In the genomic region with DNA sequence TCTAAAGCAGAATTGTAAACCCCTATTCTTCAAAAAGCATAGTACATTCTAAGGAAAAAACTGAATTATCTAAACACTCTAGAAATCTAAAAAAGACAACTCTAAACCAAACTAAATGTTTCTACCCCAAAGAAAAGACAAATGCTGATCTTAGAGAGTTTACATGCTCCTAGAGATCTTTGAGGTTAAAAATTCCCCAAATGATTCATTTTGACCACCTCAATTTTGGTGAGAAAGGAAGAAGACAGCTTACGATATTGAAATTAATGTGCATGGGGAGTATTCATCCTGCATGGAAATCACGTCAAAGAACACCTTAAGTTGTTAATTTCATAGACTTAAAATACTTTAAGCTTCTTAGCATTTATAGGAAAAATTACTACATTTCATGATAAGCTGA, we compare ENCODE assay signal across 25 cellular contexts.
"Had no signal": no experiment of that assay in that cellular context is flagged by ENCODE, and none has a peak within 500 bp of the region (broad histone marks: within the 10 kb centered on the region; RNA-seq: fewer than 3 reads in every experiment).

No MANE protein-coding gene starts in this region.

- H3K79me2 ChIP-seq: parathyroid adenoma had no signal

- H3K27me3 ChIP-seq: body of pancreas, neural progenitor cell, SJSA1, upper lobe of left lung had no signal

- H3K27ac Mint-ChIP-seq: activated B cell treated with CpG ODN at 0.5 μM for 24 hours; memory B cell; neural progenitor cell; T-helper 2 cell treated with Interferon-gamma antibody and Interleukin-4, amounts not matched to agents 5 μg/mL and 100 μg/mL, for 36 hours had no signal

- H2AFZ ChIP-seq: neural progenitor cell, parathyroid adenoma had no signal

- H3K27ac ChIP-seq: body of pancreas, epithelial cell of prostate, esophagus squamous epithelium, neural progenitor cell, parathyroid adenoma, psoas muscle, SJSA1, spleen, upper lobe of left lung had no signal

- H3K4me2 ChIP-seq: neural progenitor cell had no signal

- H3K4me1 Mint-ChIP-seq: activated B cell treated with CpG ODN at 0.5 μM for 24 hours, memory B cell had no signal

- H3K36me3 Mint-ChIP-seq: memory B cell, neural progenitor cell had no signal

- H3K9me3 ChIP-seq: body of pancreas, SJSA1 had no signal

- H3K4me3 ChIP-seq: body of pancreas, esophagus squamous epithelium, heart right ventricle, neural progenitor cell, psoas muscle, SJSA1, spleen, upper lobe of left lung had no signal

- H3K36me3 ChIP-seq: esophagus squamous epithelium, heart right ventricle, neural progenitor cell, SJSA1, spleen, upper lobe of left lung had no signal

- DNase-seq: activated B cell treated with CpG ODN at 0.5 μM for 24 hours; activated CD4-positive, alpha-beta T cell treated with anti-CD3 and anti-CD28 coated beads, Interleukin-2, amount 50 U/mL, for 4 hours; activated CD8-positive, alpha-beta memory T cell treated with anti-CD3 and anti-CD28 coated beads, Interleukin-2, amount 50 U/mL, for 4 hours; anterior cingulate cortex; body of pancreas; dermis blood vessel endothelial cell; effector CD8-positive, alpha-beta T cell; esophagus squamous epithelium; foreskin melanocyte; midbrain; naive thymus-derived CD4-positive, alpha-beta T cell; occipital lobe; spleen; stimulated activated naive CD4-positive, alpha-beta T cell treated with Interleukin-2 at 50 U/mL for 16 hours; substantia nigra; T-helper 1 cell; upper lobe of left lung had no signal

- H3K4me1 ChIP-seq: body of pancreas, parathyroid adenoma, psoas muscle had no signal

- H3K4me3 Mint-ChIP-seq: activated B cell treated with CpG ODN at 0.5 μM for 24 hours; memory B cell; neural progenitor cell; T-helper 2 cell treated with Interferon-gamma antibody and Interleukin-4, amounts not matched to agents 5 μg/mL and 100 μg/mL, for 36 hours had no signal

- ATAC-seq: naive thymus-derived CD4-positive, alpha-beta T cell had no signal

- H3K9ac ChIP-seq: neural progenitor cell, parathyroid adenoma had no signal
